8 cellular contexts compared by ENCODE assay signal in genomic region chr17:1267471-1267947, GRCh38.
DNase-seq lines count a peak whose midpoint lies in the region; ATAC-seq and TF ChIP-seq lines count a peak whose summit lies in the region.

No MANE protein-coding gene starts in this region.

- no peaks in the 10 kb centered on the region for H3K9me3 Mint-ChIP-seq in dendritic cell treated with granulocyte-macrophage colony-stimulating factor and Interleukin-4, amounts not matched to agents 40 ng/mL and 50 ng/mL, for 4 days

- no peaks in the 10 kb centered on the region for H3K9me3 ChIP-seq in BLaER1 treated with 17β-estradiol and CSF1 and Interleukin-3, amounts not matched to agents 10 nM and 100 nM (replicated peaks in 1 of 11)
- H3K9me3 ChIP-seq in mucosa of stomach (ENCODE audit: control insufficient read depth, low read length) = no peaks in the 10 kb centered on the region

- peak overlapping the region; percentile 74 to 92 (median 86); a peak in 21 of 22 replicates for H3K27ac ChIP-seq in BLaER1 treated with 17β-estradiol and CSF1 and Interleukin-3, amounts not matched to agents 10 nM and 100 nM

- TF ChIP-seq POLR2A in NB4 (IDR thresholded peaks at IDR 0.05; ENCODE audit: extremely low read depth, insufficient read length) (no peak), erythroblast (IDR thresholded peaks at IDR 0.05; ENCODE audit: low read length) (no peak)

- peak overlapping the region; percentile 80 for H3K4me3 Mint-ChIP-seq in dendritic cell treated with granulocyte-macrophage colony-stimulating factor and Interleukin-4, amounts not matched to agents 40 ng/mL and 50 ng/mL, for 4 days

- H3K4me3 ChIP-seq in BLaER1 treated with 17β-estradiol and CSF1 and Interleukin-3, amounts not matched to agents 10 nM and 100 nM = peak overlapping the region; percentile 57 to 77 (median 64)
- H3K4me3 ChIP-seq in NB4 (ENCODE audit: low read depth, low read length) (peak overlapping the region; percentile 58), mucosa of stomach (ENCODE audit: low read length) (peak overlapping the region; percentile 56)

- H3K36me3 ChIP-seq in BLaER1 treated with 17β-estradiol and CSF1 and Interleukin-3, amounts not matched to agents 10 nM and 100 nM = no peaks in the 10 kb centered on the region
- no peaks in the 10 kb centered on the region for H3K36me3 ChIP-seq in mucosa of stomach (ENCODE audit: control insufficient read depth, insufficient read depth, low read length)

- intact Hi-C loops in dendritic cell treated with granulocyte-macrophage colony-stimulating factor and Interleukin-4, amounts not matched to agents 40 ng/mL and 50 ng/mL, for 4 days (cut with micrococcal nuclease) = no loop called here

- peak overlapping the region; percentile 88 for H3K27ac Mint-ChIP-seq in dendritic cell treated with granulocyte-macrophage colony-stimulating factor and Interleukin-4, amounts not matched to agents 40 ng/mL and 50 ng/mL, for 4 days

- peaks cover 58% of the 10 kb centered on the region for H3K27me3 Mint-ChIP-seq in dendritic cell treated with granulocyte-macrophage colony-stimulating factor and Interleukin-4, amounts not matched to agents 40 ng/mL and 50 ng/mL, for 4 days

- peaks cover 22 to 34% (median 28%) of the 10 kb centered on the region in 11 experiments for H3K27me3 ChIP-seq in BLaER1 treated with 17β-estradiol and CSF1 and Interleukin-3, amounts not matched to agents 10 nM and 100 nM
- peaks cover 35% of the 10 kb centered on the region for H3K27me3 ChIP-seq in mucosa of stomach (ENCODE audit: control insufficient read depth, insufficient read depth, low read length)

- H4K20me1 ChIP-seq in BLaER1 treated with 17β-estradiol and CSF1 and Interleukin-3, amounts not matched to agents 10 nM and 100 nM = no peaks in the 10 kb centered on the region

- H3K4me2 ChIP-seq in BLaER1 treated with 17β-estradiol and CSF1 and Interleukin-3, amounts not matched to agents 10 nM and 100 nM = peak overlapping the region; percentile 62 to 95 (median 89)

- no peak for DNase-seq in NB4 (ENCODE audit: low read depth)
- DNase-seq in Ammon's horn (ENCODE audit: low spot score) = no peak
- DNase-seq in erythroblast (lab: John Stamatoyannopoulos, UW) = no peak

- ATAC-seq in GM21381 (IDR thresholded peaks at IDR 0.05; ENCODE audit: unreplicated experiment) (no peak), GM21367 (IDR thresholded peaks at IDR 0.05; ENCODE audit: unreplicated experiment) (no peak)

- TF ChIP-seq CTCF in NB4 (IDR thresholded peaks at IDR 0.05; ENCODE audit: low read depth, low read length) = no peak

- H3K36me3 Mint-ChIP-seq in dendritic cell treated with granulocyte-macrophage colony-stimulating factor and Interleukin-4, amounts not matched to agents 40 ng/mL and 50 ng/mL, for 4 days (ENCODE audit: low read depth) = no peaks in the 10 kb centered on the region

- peaks cover 11 to 32% (median 25%) of the 10 kb centered on the region in 10 experiments for H3K4me1 ChIP-seq in BLaER1 treated with 17β-estradiol and CSF1 and Interleukin-3, amounts not matched to agents 10 nM and 100 nM
- peaks cover 5% of the 10 kb centered on the region for H3K4me1 ChIP-seq in mucosa of stomach (ENCODE audit: control insufficient read depth, insufficient read depth, low read length)

- H3K4me1 Mint-ChIP-seq in dendritic cell treated with granulocyte-macrophage colony-stimulating factor and Interleukin-4, amounts not matched to agents 40 ng/mL and 50 ng/mL, for 4 days (ENCODE audit: low read depth) = peaks cover 18% of the 10 kb centered on the region

- peak overlapping the region; percentile 71 to 88 (median 82) for H3K9ac ChIP-seq in BLaER1 treated with 17β-estradiol and CSF1 and Interleukin-3, amounts not matched to agents 10 nM and 100 nM
- peak overlapping the region; percentile 69 for H3K9ac ChIP-seq in mucosa of stomach (ENCODE audit: low read length)
